Comparison of ENCODE assay signal across 1 cellular context in genomic region chr22:23013612-23014011, GRCh38.
TF ChIP-seq lines count a peak whose summit lies in the region.

No MANE protein-coding gene starts in this region.

TF ChIP-seq in K562, 482 proteins besides CTCF, POLR2A, EP300 and RAD21 (continues in another document):
- no peak for TF ChIP-seq ATF4 (CRISPR knock-in tag; IDR thresholded peaks at IDR 0.05)
- TF ChIP-seq SLC30A9 (CRISPR knock-in tag; IDR thresholded peaks at IDR 0.05): no peak
- TF ChIP-seq GATAD2B (IDR thresholded peaks at IDR 0.05; ENCODE audit: borderline replicate concordance): no peak
- TF ChIP-seq ZNF639 (CRISPR knock-in tag; conservative IDR thresholded peaks at IDR 0.05 in 1 of 2, IDR thresholded peaks at IDR 0.05 in 1 of 2): peak in 1 of 2 experiments; percentile 91; a peak in 1 of 4 replicates
- TF ChIP-seq KDM1A (IDR thresholded peaks at IDR 0.05): no peak
- no peak for TF ChIP-seq MAFF (IDR thresholded peaks at IDR 0.05; ENCODE audit: low read length)
- no peak for TF ChIP-seq ZBTB1 (CRISPR knock-in tag; IDR thresholded peaks at IDR 0.05; ENCODE audit: borderline replicate concordance, low read depth)
- peak; percentile 85 for TF ChIP-seq IRF2 (CRISPR knock-in tag; IDR thresholded peaks at IDR 0.05)
- no peak for TF ChIP-seq E2F8 (IDR thresholded peaks at IDR 0.05; ENCODE audit: low read depth, partially characterized antibody)
- TF ChIP-seq ZNF280B (CRISPR knock-in tag; IDR thresholded peaks at IDR 0.05): no peak
- TF ChIP-seq FOXA1 (IDR thresholded peaks at IDR 0.05; ENCODE audit: borderline replicate concordance): no peak
- TF ChIP-seq USF1 (CRISPR knock-in tag; IDR thresholded peaks at IDR 0.05): peak; percentile 52; the same call in 1 of the 2 replicates
- no peak for TF ChIP-seq SRSF9 (IDR thresholded peaks at IDR 0.05; ENCODE audit: borderline replicate concordance, low read depth, low read length)
- no peak for TF ChIP-seq BHLHE40 (IDR thresholded peaks at IDR 0.05; ENCODE audit: low read length)
- no peak for TF ChIP-seq TRIM25 (IDR thresholded peaks at IDR 0.05; ENCODE audit: borderline replicate concordance)
- no peak for TF ChIP-seq REST (CRISPR knock-in tag; IDR thresholded peaks at IDR 0.05; ENCODE audit: low read depth)
- no peak for TF ChIP-seq HES1 (IDR thresholded peaks at IDR 0.05; ENCODE audit: low read depth)
- no peak for TF ChIP-seq ARID3B (CRISPR knock-in tag; IDR thresholded peaks at IDR 0.05; ENCODE audit: borderline replicate concordance)
- TF ChIP-seq ARID1B (IDR thresholded peaks at IDR 0.05): no peak
- no peak for TF ChIP-seq ZBTB40 (IDR thresholded peaks at IDR 0.05)
- no peak; the same call in 1 of the 2 replicates for TF ChIP-seq ZBTB40 (CRISPR knock-in tag; IDR thresholded peaks at IDR 0.05)
- TF ChIP-seq ILF3 (IDR thresholded peaks at IDR 0.05; ENCODE audit: borderline replicate concordance): no peak
- no peak for TF ChIP-seq MTA1 (IDR thresholded peaks at IDR 0.05; ENCODE audit: borderline replicate concordance)
- TF ChIP-seq ZNF644 (tag; IDR thresholded peaks at IDR 0.05; ENCODE audit: low read depth): no peak
- no peak for TF ChIP-seq ELF1 (tag; IDR thresholded peaks at IDR 0.05)
- TF ChIP-seq TFAP4 (CRISPR knock-in tag; IDR thresholded peaks at IDR 0.05; ENCODE audit: borderline replicate concordance): no peak
